ENCODE assay signal across 10 cellular contexts in genomic region chr2:235171511-235172130, GRCh38.
DNase-seq lines count a peak whose midpoint lies in the region; ATAC-seq and TF ChIP-seq lines count a peak whose summit lies in the region.
"Had no signal": no experiment of that assay in that cellular context is flagged by ENCODE, and none has a peak within 500 bp of the region (broad histone marks: within the 10 kb centered on the region; RNA-seq: fewer than 3 reads in every experiment).

No MANE protein-coding gene starts in this region.

- H3K27me3 Mint-ChIP-seq in type B pancreatic cell, result no peaks in the 10 kb centered on the region

- H3K9me3 Mint-ChIP-seq in type B pancreatic cell, result peaks cover 8% of the 10 kb centered on the region

- H3K9ac ChIP-seq in SK-N-MC (ENCODE audit: insufficient read length), result no peak overlapping the region

- peak overlapping the region; percentile 73 for H3K27ac Mint-ChIP-seq in type B pancreatic cell
- H3K27ac Mint-ChIP-seq: activated naive CD4-positive, alpha-beta T cell treated with anti-CD3 and anti-CD28 coated beads, Interleukin-2, amount 50 U/mL, for 24 hours had no signal

- in situ Hi-C loops in GM13976 (cut with MboI; ENCODE audit: low sequenced_read_pairs, unreplicated experiment), result no loop called here

- H3K9me3 ChIP-seq in SK-N-MC (ENCODE audit: low read depth, low read length), result no peaks in the 10 kb centered on the region

- H3K36me3 Mint-ChIP-seq in type B pancreatic cell, result no peaks in the 10 kb centered on the region
- H3K36me3 Mint-ChIP-seq: activated naive CD4-positive, alpha-beta T cell treated with anti-CD3 and anti-CD28 coated beads, Interleukin-2, amount 50 U/mL, for 24 hours had no signal

- H3K4me3 Mint-ChIP-seq in type B pancreatic cell, result peak overlapping the region; percentile 8
- H3K4me3 Mint-ChIP-seq: activated naive CD4-positive, alpha-beta T cell treated with anti-CD3 and anti-CD28 coated beads, Interleukin-2, amount 50 U/mL, for 24 hours had no signal

- DNase-seq in left cardiac atrium (no peak), left ventricle myocardium superior (no peak), SK-N-MC (ENCODE audit: low read depth, low spot score) (no peak), foreskin fibroblast (peak; percentile 54 to 77), type B pancreatic cell (ENCODE audit: extremely low spot score, unreplicated experiment) (no peak), GM13976 (ENCODE audit: low spot score) (no peak), NCI-H1436 (lab: John Stamatoyannopoulos, UW) (no peak)
- DNase-seq: activated CD4-positive, CD25-positive, alpha-beta regulatory T cell treated with anti-CD3 and anti-CD28 coated beads, Interleukin-2, amount 50 U/mL, for 72 hours had no signal

- intact Hi-C loops in left cardiac atrium (cut with DNase I), result no loop called here
- intact Hi-C loops in left ventricle myocardium superior (cut with micrococcal nuclease), result no loop called here

- peak overlapping the region; percentile 63 for H3K4me3 ChIP-seq in SK-N-MC
- no peak overlapping the region for H3K4me3 ChIP-seq in foreskin fibroblast (ENCODE audit: low read depth in 1 of 2, low read length in 2 of 2)

- no peak for TF ChIP-seq CTCF in foreskin fibroblast (IDR thresholded peaks at IDR 0.05; ENCODE audit: low read depth, low read length)
- no peak for TF ChIP-seq CTCF in type B pancreatic cell (conservative IDR thresholded peaks at IDR 0.05)
- no peak for TF ChIP-seq CTCF in GM13976 (IDR thresholded peaks at IDR 0.05; ENCODE audit: borderline replicate concordance, control extremely low read depth, extremely low read depth, insufficient read depth, missing control alignments)

- ATAC-seq in left cardiac atrium (peak; percentile 50 to 56), left ventricle myocardium superior (no peak), HG02610 (IDR thresholded peaks at IDR 0.05; ENCODE audit: unreplicated experiment) (no peak)

- H3K4me1 Mint-ChIP-seq in type B pancreatic cell (ENCODE audit: unreplicated experiment), result peaks cover 19% of the 10 kb centered on the region
- H3K4me1 Mint-ChIP-seq: activated naive CD4-positive, alpha-beta T cell treated with anti-CD3 and anti-CD28 coated beads, Interleukin-2, amount 50 U/mL, for 24 hours had no signal

- H3K36me3 ChIP-seq in SK-N-MC (ENCODE audit: insufficient read depth, low read length), result no peaks in the 10 kb centered on the region

- peak overlapping the region; percentile 95 for H3K27ac ChIP-seq in SK-N-MC

Comparison
In these comparisons a context has a peak if more than half of its experiments do, and no peak if none do; other contexts are left out.
1. ATAC-seq: peak in left cardiac atrium (2 of 2); none in left ventricle myocardium superior (single experiment) and HG02610 (single experiment).
2. DNase-seq: peak in foreskin fibroblast (2 of 2); none in left cardiac atrium (single experiment), left ventricle myocardium superior (single experiment), SK-N-MC (single experiment), type B pancreatic cell (single experiment), GM13976 (single experiment) and NCI-H1436 (single experiment).